Comparison of ENCODE assay signal across 31 cellular contexts in genomic region chr9:1966725-1967366, GRCh38.
"Had no signal": no experiment of that assay in that cellular context is flagged by ENCODE, and none has a peak within 500 bp of the region (broad histone marks: within the 10 kb centered on the region; RNA-seq: fewer than 3 reads in every experiment).

No MANE protein-coding gene starts in this region.

- H3K27me3 Mint-ChIP-seq: activated CD4-positive, alpha-beta T cell treated with anti-CD3 and anti-CD28 coated beads for 36 hours; activated naive CD4-positive, alpha-beta T cell treated with anti-CD3 and anti-CD28 coated beads, Interleukin-2, amount 50 U/mL, for 24 hours; activated naive CD8-positive, alpha-beta T cell treated with anti-CD3 and anti-CD28 coated beads for 36 hours; activated naive CD8-positive, alpha-beta T cell treated with anti-CD3 and anti-CD28 coated beads, Interleukin-2, amount 50 U/mL, for 24 hours had no signal

- H3K27ac ChIP-seq: adrenal gland, body of pancreas, epithelial cell of prostate, esophagus squamous epithelium, gastroesophageal sphincter, WERI-Rb-1 had no signal

- H3K4me3 ChIP-seq: adrenal gland, body of pancreas, esophagus squamous epithelium, gastroesophageal sphincter had no signal

- H3K36me3 ChIP-seq: adrenal gland, esophagus squamous epithelium, gastroesophageal sphincter, WERI-Rb-1 had no signal

- H3K9me3 ChIP-seq: adrenal gland, body of pancreas, esophagus squamous epithelium, gastroesophageal sphincter had no signal

- ATAC-seq: activated CD4-positive, alpha-beta T cell treated with anti-CD3 and anti-CD28 coated beads for 36 hours; activated naive CD8-positive, alpha-beta T cell treated with anti-CD3 and anti-CD28 coated beads, Interleukin-2, amount 50 U/mL, for 24 hours; activated T-cell treated with anti-CD3 and anti-CD28 coated beads, Interleukin-2, amount 50 U/mL, for 72 hours; body of pancreas; effector memory CD8-positive, alpha-beta T cell; gastroesophageal sphincter; T-helper 17 cell had no signal

- H3K27me3 ChIP-seq: adrenal gland, body of pancreas, esophagus squamous epithelium, gastroesophageal sphincter had no signal

- H3K4me1 ChIP-seq: adrenal gland, esophagus squamous epithelium, gastroesophageal sphincter had no signal

- H3K27ac Mint-ChIP-seq: activated CD4-positive, alpha-beta memory T cell treated with anti-CD3 and anti-CD28 coated beads, Interleukin-2, amount 10 ng/mL, durations not matched to agents 7 days and 5 days; activated CD4-positive, alpha-beta T cell treated with anti-CD3 and anti-CD28 coated beads for 36 hours; activated CD4-positive, alpha-beta T cell treated with anti-CD3 and anti-CD28 coated beads, Interleukin-2, amount 10 ng/mL, durations not matched to agents 24 days and 14 days; activated naive CD4-positive, alpha-beta T cell treated with anti-CD3 and anti-CD28 coated beads for 36 hours; activated naive CD4-positive, alpha-beta T cell treated with anti-CD3 and anti-CD28 coated beads, Interleukin-2, amount 50 U/mL, for 24 hours; activated naive CD8-positive, alpha-beta T cell treated with anti-CD3 and anti-CD28 coated beads for 36 hours; activated naive CD8-positive, alpha-beta T cell treated with anti-CD3 and anti-CD28 coated beads, Interleukin-2, amount 50 U/mL, for 24 hours; activated T-cell treated with anti-CD3 and anti-CD28 coated beads, Interleukin-2, amount 50 U/mL, for 24 hours; activated T-cell treated with anti-CD3 and anti-CD28 coated beads, Interleukin-2, amount 50 U/mL, for 72 hours; effector memory CD8-positive, alpha-beta T cell; T-helper 17 cell; T-helper 2 cell treated with Interferon-gamma antibody and Interleukin-4, amounts not matched to agents 5 μg/mL and 100 μg/mL, for 36 hours had no signal

- H3K36me3 Mint-ChIP-seq: activated naive CD8-positive, alpha-beta T cell treated with anti-CD3 and anti-CD28 coated beads for 36 hours had no signal

- H3K4me1 Mint-ChIP-seq: activated CD4-positive, alpha-beta memory T cell treated with anti-CD3 and anti-CD28 coated beads, Interleukin-2, amount 10 ng/mL, durations not matched to agents 7 days and 5 days; activated CD4-positive, alpha-beta T cell treated with anti-CD3 and anti-CD28 coated beads for 36 hours; activated CD4-positive, alpha-beta T cell treated with anti-CD3 and anti-CD28 coated beads, Interleukin-2, amount 10 ng/mL, durations not matched to agents 24 days and 14 days; activated naive CD4-positive, alpha-beta T cell treated with anti-CD3 and anti-CD28 coated beads, Interleukin-2, amount 50 U/mL, for 24 hours; activated naive CD8-positive, alpha-beta T cell treated with anti-CD3 and anti-CD28 coated beads for 36 hours; activated naive CD8-positive, alpha-beta T cell treated with anti-CD3 and anti-CD28 coated beads, Interleukin-2, amount 50 U/mL, for 24 hours; T-helper 17 cell had no signal

- DNase-seq: activated CD4-positive, alpha-beta memory T cell treated with anti-CD3 and anti-CD28 coated beads, Interleukin-2, amount 10 ng/mL, durations not matched to agents 7 days and 5 days; activated CD4-positive, alpha-beta T cell treated with anti-CD3 and anti-CD28 coated beads for 36 hours; activated CD4-positive, alpha-beta T cell treated with anti-CD3 and anti-CD28 coated beads, Interleukin-2, amount 10 ng/mL, durations not matched to agents 24 days and 14 days; activated CD4-positive, CD25-positive, alpha-beta regulatory T cell; activated CD4-positive, CD25-positive, alpha-beta regulatory T cell treated with anti-CD3 and anti-CD28 coated beads, Interleukin-2, amount 50 U/mL, for 72 hours; activated CD8-positive, alpha-beta memory T cell treated with anti-CD3 and anti-CD28 coated beads, Interleukin-2, amount 50 U/mL, for 48 hours; activated naive CD4-positive, alpha-beta T cell treated with anti-CD3 and anti-CD28 coated beads for 36 hours; activated naive CD8-positive, alpha-beta T cell treated with anti-CD3 and anti-CD28 coated beads for 36 hours; activated naive CD8-positive, alpha-beta T cell treated with anti-CD3 and anti-CD28 coated beads, Interleukin-2, amount 50 U/mL, for 24 hours; activated T-cell treated with anti-CD3 and anti-CD28 coated beads for 4 hours; activated T-cell treated with anti-CD3 and anti-CD28 coated beads, Interleukin-2, amount 50 U/mL, for 24 hours; activated T-cell treated with anti-CD3 and anti-CD28 coated beads, Interleukin-2, amount 50 U/mL, for 72 hours; adrenal gland; amygdala; aorta; body of pancreas; caudate nucleus; cortex of kidney; dermis blood vessel endothelial cell; effector CD4-positive, alpha-beta T cell; effector memory CD8-positive, alpha-beta T cell; esophagus squamous epithelium; foreskin melanocyte; hypothalamus; T-helper 17 cell; T1000; WERI-Rb-1 had no signal

- H3K9me3 Mint-ChIP-seq: activated CD4-positive, alpha-beta memory T cell treated with anti-CD3 and anti-CD28 coated beads, Interleukin-2, amount 10 ng/mL, durations not matched to agents 7 days and 5 days; activated CD4-positive, alpha-beta T cell treated with anti-CD3 and anti-CD28 coated beads, Interleukin-2, amount 10 ng/mL, durations not matched to agents 24 days and 14 days; activated naive CD4-positive, alpha-beta T cell treated with anti-CD3 and anti-CD28 coated beads, Interleukin-2, amount 50 U/mL, for 24 hours; effector memory CD8-positive, alpha-beta T cell; T-helper 2 cell treated with Interferon-gamma antibody and Interleukin-4, amounts not matched to agents 5 μg/mL and 100 μg/mL, for 36 hours had no signal

- H3K4me3 Mint-ChIP-seq: activated CD4-positive, alpha-beta memory T cell treated with anti-CD3 and anti-CD28 coated beads, Interleukin-2, amount 10 ng/mL, durations not matched to agents 7 days and 5 days; activated CD4-positive, alpha-beta T cell treated with anti-CD3 and anti-CD28 coated beads for 36 hours; activated CD4-positive, alpha-beta T cell treated with anti-CD3 and anti-CD28 coated beads, Interleukin-2, amount 10 ng/mL, durations not matched to agents 24 days and 14 days; activated naive CD4-positive, alpha-beta T cell treated with anti-CD3 and anti-CD28 coated beads for 36 hours; activated naive CD4-positive, alpha-beta T cell treated with anti-CD3 and anti-CD28 coated beads, Interleukin-2, amount 50 U/mL, for 24 hours; activated naive CD8-positive, alpha-beta T cell treated with anti-CD3 and anti-CD28 coated beads for 36 hours; activated naive CD8-positive, alpha-beta T cell treated with anti-CD3 and anti-CD28 coated beads, Interleukin-2, amount 50 U/mL, for 24 hours; activated T-cell treated with anti-CD3 and anti-CD28 coated beads, Interleukin-2, amount 50 U/mL, for 24 hours; activated T-cell treated with anti-CD3 and anti-CD28 coated beads, Interleukin-2, amount 50 U/mL, for 72 hours; effector memory CD8-positive, alpha-beta T cell; T-helper 17 cell; T-helper 2 cell treated with Interferon-gamma antibody and Interleukin-4, amounts not matched to agents 5 μg/mL and 100 μg/mL, for 36 hours had no signal
